21 cellular contexts compared by ENCODE assay signal in genomic region chr2:211730215-211730614, GRCh38.
"Had no signal": no experiment of that assay in that cellular context is flagged by ENCODE, and none has a peak within 500 bp of the region (broad histone marks: within the 10 kb centered on the region; RNA-seq: fewer than 3 reads in every experiment).

No MANE protein-coding gene starts in this region.

- DNase-seq: activated CD4-positive, alpha-beta T cell treated with anti-CD3 and anti-CD28 coated beads for 48 hours; activated CD8-positive, alpha-beta T cell treated with anti-CD3 and anti-CD28 coated beads for 36 hours; activated effector memory CD4-positive, alpha-beta T cell treated with Interleukin-2 at 50 U/mL for 16 hours; activated T-cell treated with anti-CD3 and anti-CD28 coated beads, Interleukin-2, amount 50 U/mL, for 4 hours; adrenal gland; esophagus squamous epithelium; kidney; left ventricle myocardium inferior; mesenchymal stem cell; natural killer cell; right cardiac atrium; small intestine; stimulated activated CD4-positive, alpha-beta T cell treated with anti-CD3 and anti-CD28 coated beads, Interleukin-4, amount 100 ng/mL, for 4 hours; stimulated activated CD8-positive, alpha-beta memory T cell treated with anti-CD3 and anti-CD28 coated beads, Interleukin-4, amount 100 ng/mL, for 48 hours; stimulated activated naive CD4-positive, alpha-beta T cell treated with Interleukin-2 at 50 U/mL for 16 hours; T1000; trophoblast cell had no signal

- H3K9me3 Mint-ChIP-seq: activated CD8-positive, alpha-beta T cell treated with anti-CD3 and anti-CD28 coated beads for 36 hours; activated naive CD4-positive, alpha-beta T cell treated with anti-CD3 and anti-CD28 coated beads, Interleukin-2, amount 50 U/mL, for 24 hours; activated T-cell treated with anti-CD3 and anti-CD28 coated beads, Interleukin-2, amount 50 U/mL, for 4 hours had no signal

- H3K27ac ChIP-seq: adrenal gland, cardiac muscle cell, esophagus squamous epithelium, left ventricle myocardium inferior, suprapubic skin had no signal

- H3K4me1 Mint-ChIP-seq: activated naive CD4-positive, alpha-beta T cell treated with anti-CD3 and anti-CD28 coated beads, Interleukin-2, amount 50 U/mL, for 24 hours; natural killer cell had no signal

- H3K27me3 Mint-ChIP-seq: activated CD8-positive, alpha-beta T cell treated with anti-CD3 and anti-CD28 coated beads for 36 hours; activated naive CD4-positive, alpha-beta T cell treated with anti-CD3 and anti-CD28 coated beads, Interleukin-2, amount 50 U/mL, for 24 hours had no signal

- H3K27ac Mint-ChIP-seq: activated CD8-positive, alpha-beta T cell treated with anti-CD3 and anti-CD28 coated beads for 36 hours; activated naive CD4-positive, alpha-beta T cell treated with anti-CD3 and anti-CD28 coated beads, Interleukin-2, amount 50 U/mL, for 24 hours; natural killer cell; WTC11 had no signal

- H3K4me3 Mint-ChIP-seq: activated CD8-positive, alpha-beta T cell treated with anti-CD3 and anti-CD28 coated beads for 36 hours; activated naive CD4-positive, alpha-beta T cell treated with anti-CD3 and anti-CD28 coated beads, Interleukin-2, amount 50 U/mL, for 24 hours; activated T-cell treated with anti-CD3 and anti-CD28 coated beads, Interleukin-2, amount 50 U/mL, for 4 hours; natural killer cell; WTC11 had no signal

- H3K36me3 Mint-ChIP-seq: activated naive CD4-positive, alpha-beta T cell treated with anti-CD3 and anti-CD28 coated beads, Interleukin-2, amount 50 U/mL, for 24 hours; natural killer cell; WTC11 had no signal
